Comparison of ENCODE assay signal across 17 cellular contexts in genomic region chr9:10251490-10251889, GRCh38.
DNase-seq lines count a peak whose midpoint lies in the region; ATAC-seq and TF ChIP-seq lines count a peak whose summit lies in the region.
"Had no signal": no experiment of that assay in that cellular context is flagged by ENCODE, and none has a peak within 500 bp of the region (broad histone marks: within the 10 kb centered on the region; RNA-seq: fewer than 3 reads in every experiment).

No MANE protein-coding gene starts in this region.

- H3K27ac ChIP-seq in PC-3 (ENCODE audit: low read length): no peak overlapping the region
- no peak overlapping the region for H3K27ac ChIP-seq in ovary
- H3K27ac ChIP-seq: VCaP had no signal

- H3K9me3 ChIP-seq in PC-3 (ENCODE audit: low read length) (no peaks in the 10 kb centered on the region), ovary (no peaks in the 10 kb centered on the region)

- TF ChIP-seq POLR2A in erythroblast (IDR thresholded peaks at IDR 0.05; ENCODE audit: low read length): no peak
- no peak for TF ChIP-seq POLR2A in ovary (IDR thresholded peaks at IDR 0.05)

- H3K9ac ChIP-seq in PC-3 (ENCODE audit: low read length): no peak overlapping the region

- H3K36me3 ChIP-seq in PC-3 (ENCODE audit: low read depth, low read length) (no peaks in the 10 kb centered on the region), ovary (no peaks in the 10 kb centered on the region)

- peak; percentile 49 for ATAC-seq in PC-3
- ATAC-seq: stimulated activated naive B cell treated with anti-CD40 and anti-IgM and Interleukin-4, amounts not matched to agents 10 μg/mL and 1 μg/mL and 100 μg/mL, for 72 hours had no signal

- intact Hi-C loops in PC-3 (cut with micrococcal nuclease): no loop called here
- intact Hi-C loops in ovary (cut with DNase I): no loop called here

- no TSS peak for BruUV-seq in PC-3 (replicated peaks; lab: Mats Ljungman, UMichigan)

- CTCF ChIA-PET in PC-3 (lab: Charles Lee): no interaction called here

- POLR2A ChIA-PET in PC-3 (lab: Charles Lee; ENCODE audit: unreplicated experiment): no interaction called here

- H3K4me1 ChIP-seq in PC-3 (ENCODE audit: insufficient read depth, low read length) (no peaks in the 10 kb centered on the region), ovary (ENCODE audit: insufficient read depth) (no peaks in the 10 kb centered on the region)

- DNase-seq in DMS 273 treated with DMSO at 0.1 percent for 48 hours (lab: John Stamatoyannopoulos, UW) (peak; percentile 3), PC-3 (peak; percentile 29), erythroblast (lab: John Stamatoyannopoulos, UW) (peak; percentile 48 to 70), kidney glomerular epithelial cell (lab: John Stamatoyannopoulos, UW) (peak; percentile 68), medulla oblongata (ENCODE audit: extremely low spot score) (no peak), ovary (no peak)
- no peak for DNase-seq in activated CD4-positive, alpha-beta T cell treated with anti-CD3 and anti-CD28 coated beads for 4 hours
- DNase-seq in stimulated activated CD4-positive, alpha-beta T cell treated with anti-CD3 and anti-CD28 coated beads, Interleukin-4, amount 100 ng/mL, for 24 hours: no peak
- DNase-seq: activated CD4-positive, alpha-beta memory T cell treated with anti-CD3 and anti-CD28 coated beads, Interleukin-2, amount 10 ng/mL, durations not matched to agents 7 days and 5 days; caudate nucleus; CD4-positive, alpha-beta T cell; DMS53; effector CD4-positive, alpha-beta T cell; NCI-H1436 treated with DMSO at 0.1 percent for 48 hours; retina; stimulated activated naive B cell treated with anti-CD40 and anti-IgM and Interleukin-4, amounts not matched to agents 10 μg/mL and 1 μg/mL and 100 μg/mL, for 72 hours had no signal

- H3K27me3 ChIP-seq in PC-3 (ENCODE audit: low read length) (no peaks in the 10 kb centered on the region), ovary (no peaks in the 10 kb centered on the region)

- TF ChIP-seq CTCF in PC-3 (conservative IDR thresholded peaks at IDR 0.05; ENCODE audit: low read depth, low read length): no peak
- TF ChIP-seq CTCF in ovary (IDR thresholded peaks at IDR 0.05): no peak

- no peaks in the 10 kb centered on the region for H3K9me2 ChIP-seq in PC-3 (replicated peaks; ENCODE audit: low read length)

- no peaks in the 10 kb centered on the region for H3F3A ChIP-seq in PC-3 (ENCODE audit: low read length, unreplicated experiment)

- WGBS in ovary, 3 donors: 80 to 85% (median 82%) methylated on average over 1 of the region's 1 CpG

- H4K20me1 ChIP-seq in PC-3 (ENCODE audit: low read length): no peaks in the 10 kb centered on the region

- no peak overlapping the region for H2AFZ ChIP-seq in PC-3 (ENCODE audit: low read length)

- no peak overlapping the region for H3K4me2 ChIP-seq in PC-3 (ENCODE audit: low read length)

- TF ChIP-seq EP300 in ovary (IDR thresholded peaks at IDR 0.05): no peak

- H3K4me3 ChIP-seq in PC-3 (ENCODE audit: low read length): no peak overlapping the region
- H3K4me3 ChIP-seq in ovary: no peak overlapping the region

- H3K79me2 ChIP-seq in PC-3 (ENCODE audit: low read length): no peaks in the 10 kb centered on the region

Comparison
In these comparisons a context has a peak if more than half of its experiments do, and no peak if none do; other contexts are left out.
1. DNase-seq: peak in DMS 273 treated with DMSO at 0.1 percent for 48 hours (single experiment), PC-3 (single experiment), erythroblast (2 of 2) and kidney glomerular epithelial cell (single experiment); none in activated CD4-positive, alpha-beta T cell treated with anti-CD3 and anti-CD28 coated beads for 4 hours (0 of 2), medulla oblongata (single experiment), ovary (0 of 5) and stimulated activated CD4-positive, alpha-beta T cell treated with anti-CD3 and anti-CD28 coated beads, Interleukin-4, amount 100 ng/mL, for 24 hours (single experiment).